Comparison of ENCODE assay signal across 8 cellular contexts in genomic region chr2:25314514-25315315, GRCh38. TPM values are rescaled to one million over a fixed set of nuclear protein-coding genes. Genes with fewer than 3 reads are reported as not detected.
DNase-seq lines count a peak whose midpoint lies in the region; ATAC-seq and TF ChIP-seq lines count a peak whose summit lies in the region.

No MANE protein-coding gene starts in this region.

- WGBS in stomach, 5 donors, result 14 to 28% (median 19%) methylated on average over 10 to 13 of the region's 13 CpGs

- intact Hi-C loops in activated CD4-positive, alpha-beta T cell treated with anti-CD3 and anti-CD28 coated beads, Interleukin-2, amount 10 ng/mL, durations not matched to agents 24 days and 14 days (cut with micrococcal nuclease), result loop anchor here (1.0 to 2.0 kb wide), 7 partner anchors 8 to 244 kb away; no protein-coding TSS in a partner anchor
- intact Hi-C loops in stomach (cut with DNase I; ENCODE audit: low total_unique reads), result no loop called here

- no peak overlapping the region for H2AFZ ChIP-seq in neural cell (ENCODE audit: low read depth, low read length)

- H3K9me2 ChIP-seq in neural cell (ENCODE audit: insufficient read depth, low read length), result no peaks in the 10 kb centered on the region

- H3K79me2 ChIP-seq in neural cell (replicated peaks; ENCODE audit: insufficient read depth, low read length), result no peaks in the 10 kb centered on the region

- peaks cover 44% of the 10 kb centered on the region for H3K4me1 Mint-ChIP-seq in activated CD4-positive, alpha-beta T cell treated with anti-CD3 and anti-CD28 coated beads, Interleukin-2, amount 10 ng/mL, durations not matched to agents 24 days and 14 days

- H3K4me3 ChIP-seq in NB4 (ENCODE audit: low read depth, low read length), result no peak overlapping the region
- peak overlapping the region; percentile 23 for H3K4me3 ChIP-seq in neural cell (ENCODE audit: low read length)
- no peak overlapping the region for H3K4me3 ChIP-seq in stomach

- TF ChIP-seq EP300 in neural cell (conservative IDR thresholded peaks at IDR 0.05; ENCODE audit: poor library complexity, severe bottlenecking) (no peak), stomach (IDR thresholded peaks at IDR 0.05) (no peak)

- H3K9ac ChIP-seq in neural cell (ENCODE audit: low read length), result peak overlapping the region; percentile 58

- H3K4me3 Mint-ChIP-seq in activated CD4-positive, alpha-beta T cell treated with anti-CD3 and anti-CD28 coated beads, Interleukin-2, amount 10 ng/mL, durations not matched to agents 24 days and 14 days, result peak overlapping the region; percentile 91

- DNase-seq in CMK (ENCODE audit: low read depth) (peak; percentile 75), NB4 (ENCODE audit: low read depth) (peak; percentile 63), stomach (peak; percentile 68), AML-193 (lab: John Stamatoyannopoulos, UW) (no peak)
- peak; percentile 94 for DNase-seq in activated CD4-positive, alpha-beta T cell treated with anti-CD3 and anti-CD28 coated beads, Interleukin-2, amount 10 ng/mL, durations not matched to agents 24 days and 14 days
- peak; percentile 62 for DNase-seq in effector CD8-positive, alpha-beta T cell (lab: John Stamatoyannopoulos, UW)

- H3K4me1 ChIP-seq in stomach, result peaks cover 64 to 76% (median 70%) of the 10 kb centered on the region in 4 donors

- peak; percentile 76 for ATAC-seq in GM21390 (IDR thresholded peaks at IDR 0.05; ENCODE audit: unreplicated experiment)

- no peak for TF ChIP-seq RAD21 in neural cell (conservative IDR thresholded peaks at IDR 0.05)

- no peaks in the 10 kb centered on the region for H3K9me3 Mint-ChIP-seq in activated CD4-positive, alpha-beta T cell treated with anti-CD3 and anti-CD28 coated beads, Interleukin-2, amount 10 ng/mL, durations not matched to agents 24 days and 14 days

- H3K9me3 ChIP-seq in neural cell (ENCODE audit: low read length), result no peaks in the 10 kb centered on the region
- H3K9me3 ChIP-seq in stomach, result no peaks in the 10 kb centered on the region

- no peak overlapping the region for H3K4me2 ChIP-seq in neural cell (ENCODE audit: low read length)

- H3K36me3 Mint-ChIP-seq in activated CD4-positive, alpha-beta T cell treated with anti-CD3 and anti-CD28 coated beads, Interleukin-2, amount 10 ng/mL, durations not matched to agents 24 days and 14 days (ENCODE audit: low read depth), result peaks cover 43% of the 10 kb centered on the region

- H3F3A ChIP-seq in neural cell (ENCODE audit: insufficient read depth, low read length, poor library complexity, severe bottlenecking), result no peaks in the 10 kb centered on the region

- no peaks in the 10 kb centered on the region for H4K20me1 ChIP-seq in neural cell (ENCODE audit: insufficient read depth)

- H3K27me3 Mint-ChIP-seq in activated CD4-positive, alpha-beta T cell treated with anti-CD3 and anti-CD28 coated beads, Interleukin-2, amount 10 ng/mL, durations not matched to agents 24 days and 14 days, result no peaks in the 10 kb centered on the region

- H3K36me3 ChIP-seq in neural cell (ENCODE audit: insufficient read depth, low read length), result no peaks in the 10 kb centered on the region
- peaks cover 3 to 21% (median 17%) of the 10 kb centered on the region in 4 donors for H3K36me3 ChIP-seq in stomach

- H3K27me3 ChIP-seq in neural cell (ENCODE audit: insufficient read depth, low read depth, low read length) (no peaks in the 10 kb centered on the region), stomach (no peaks in the 10 kb centered on the region)

- TF ChIP-seq POLR2A in NB4 (IDR thresholded peaks at IDR 0.05; ENCODE audit: extremely low read depth, insufficient read length), result no peak
- TF ChIP-seq POLR2A in stomach (IDR thresholded peaks at IDR 0.05), result no peak

- peak overlapping the region; percentile 97 for H3K27ac Mint-ChIP-seq in activated CD4-positive, alpha-beta T cell treated with anti-CD3 and anti-CD28 coated beads, Interleukin-2, amount 10 ng/mL, durations not matched to agents 24 days and 14 days

- TF ChIP-seq CTCF in NB4 (IDR thresholded peaks at IDR 0.05; ENCODE audit: low read depth, low read length), result no peak
- no peak for TF ChIP-seq CTCF in neural cell (IDR thresholded peaks at IDR 0.05; ENCODE audit: poor library complexity, severe bottlenecking)
- no peak for TF ChIP-seq CTCF in stomach (IDR thresholded peaks at IDR 0.05)

- peak overlapping the region; percentile 47 for H3K27ac ChIP-seq in neural cell (ENCODE audit: low read length)
- H3K27ac ChIP-seq in stomach, result peak overlapping the region; percentile 49 to 82 (median 74)

TF ChIP-seq in neural cell, 6 proteins besides CTCF, POLR2A, EP300 and RAD21:
- TF ChIP-seq MXI1 (conservative IDR thresholded peaks at IDR 0.05; ENCODE audit: poor library complexity, severe bottlenecking) (no peak), POLR2AphosphoS5 (IDR thresholded peaks at IDR 0.05) (no peak), REST (IDR thresholded peaks at IDR 0.05; ENCODE audit: borderline replicate concordance) (no peak), SMC3 (conservative IDR thresholded peaks at IDR 0.05; ENCODE audit: poor library complexity) (no peak), TAF1 (IDR thresholded peaks at IDR 0.05; ENCODE audit: low read depth) (no peak), EZH2 (IDR thresholded peaks at IDR 0.05; ENCODE audit: borderline replicate concordance, insufficient read depth, low read length, poor library complexity, severe bottlenecking) (no peak)
TF ChIP-seq in neural cell: peak in this region for 0.

RNA-seq across cellular contexts. Expression of gene DNMT3A, which starts 27.0 kb away (rescaled TPM):
- total RNA-seq in activated CD4-positive, alpha-beta T cell treated with anti-CD3 and anti-CD28 coated beads, Interleukin-2, amount 10 ng/mL, durations not matched to agents 24 days and 14 days, result 97.4 and 102 TPM in 2 replicates
- 33.0 and 38.5 TPM in 2 replicates for polyA plus RNA-seq in neural cell
- polyA minus RNA-seq in neural cell, result 122 and 129 TPM in 2 replicates
- total RNA-seq in stomach, result 10 to 100 TPM in 4 of 5 donors, 1 to 10 TPM in 1; 6.4 to 47.4 (median 21.9) TPM
- polyA plus RNA-seq in stomach, result 10 to 100 TPM in 1 of 3 donors, 1 to 10 TPM in 2; 3.4 to 10.1 (median 5.1) TPM

Comparison
In these comparisons a context has a peak if more than half of its experiments do, and no peak if none do; other contexts are left out.
1. DNase-seq: peak in CMK (single experiment), NB4 (single experiment), activated CD4-positive, alpha-beta T cell treated with anti-CD3 and anti-CD28 coated beads, Interleukin-2, amount 10 ng/mL, durations not matched to agents 24 days and 14 days (single experiment), effector CD8-positive, alpha-beta T cell (single experiment) and stomach (single experiment); none in AML-193 (0 of 2).